In the genomic region with DNA sequence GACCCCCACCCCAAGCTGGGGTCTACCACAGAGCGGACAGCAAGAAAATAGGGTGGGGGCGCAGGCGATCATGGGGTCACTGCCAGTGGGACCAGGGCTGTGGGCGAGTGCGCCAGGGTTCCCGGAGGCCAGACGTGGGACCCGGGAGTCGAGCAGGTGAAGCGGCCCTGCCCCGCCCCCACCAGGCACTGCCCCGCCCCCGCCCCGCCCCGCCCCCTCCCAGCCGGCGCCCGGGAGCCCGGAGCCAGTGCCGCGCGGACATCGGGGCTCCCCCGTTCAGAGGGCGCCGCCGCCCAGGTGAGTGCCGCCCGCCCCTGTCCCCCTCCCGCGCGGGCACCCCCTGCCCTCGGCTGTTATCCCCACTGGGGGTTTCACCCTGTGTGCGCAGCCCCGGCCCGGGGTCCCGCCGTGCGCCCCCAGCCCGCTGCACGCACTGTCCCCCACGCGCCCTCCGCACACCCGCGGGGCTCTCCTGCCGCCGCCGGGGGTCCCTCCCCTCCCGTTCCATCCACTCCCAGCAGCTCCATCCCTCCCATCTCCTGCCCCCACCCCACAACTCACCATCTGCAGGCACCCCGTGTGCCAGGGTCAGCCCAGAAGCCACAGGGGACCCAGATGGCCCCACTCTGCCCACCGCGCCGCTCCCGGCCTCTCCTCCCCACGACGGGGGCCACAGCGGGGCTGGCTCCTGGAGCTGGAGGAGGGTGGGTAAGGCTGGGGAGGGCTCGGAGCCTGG, we compare ENCODE assay signal across 31 cellular contexts. TPM values are rescaled to one million over a fixed set of nuclear protein-coding genes. Genes with fewer than 3 reads are reported as not detected.
DNase-seq lines count a peak whose midpoint lies in the region; ATAC-seq, FAIRE-seq and TF ChIP-seq lines count a peak whose summit lies in the region.
"Had no signal": no experiment of that assay in that cellular context is flagged by ENCODE, and none has a peak within 500 bp of the region (broad histone marks: within the 10 kb centered on the region; RNA-seq: fewer than 3 reads in every experiment).

A gene (plus strand): TSS at position 222 of the 736 bp plus-strand sequence. CDS start 6,122 bp downstream, outside the sequence.

- TF ChIP-seq CTCF in HCT116 (IDR thresholded peaks at IDR 0.05 in 2 of 3, conservative IDR thresholded peaks at IDR 0.05 in 1 of 3; ENCODE audit: borderline replicate concordance in 1 of 3, insufficient read depth in 1 of 3, low read depth in 2 of 3, low read length in 2 of 3), result no peak
- no peak for TF ChIP-seq CTCF in K562 (IDR thresholded peaks at IDR 0.05 in 2 of 3, conservative IDR thresholded peaks at IDR 0.05 in 1 of 3; ENCODE audit: insufficient read depth in 2 of 3, low read depth in 1 of 3, low read length in 3 of 3)
- no peak for TF ChIP-seq CTCF in CD14-positive monocyte (IDR thresholded peaks at IDR 0.05)
- no peak for TF ChIP-seq CTCF in tibial nerve (IDR thresholded peaks at IDR 0.05)

- no peak within 1 kb of the TSS for H2AFZ ChIP-seq in HCT116 (ENCODE audit: low read depth, low read length, poor library complexity, severe bottlenecking)
- H2AFZ ChIP-seq in K562 (ENCODE audit: low read depth, low read length), result no peak within 1 kb of the TSS
- H2AFZ ChIP-seq: hepatocyte had no signal

- no peaks in the 10 kb centered on the region for H3K9me2 ChIP-seq in HCT116 (ENCODE audit: insufficient read depth)

- H3K27me3 ChIP-seq in HCT116 (ENCODE audit: insufficient read depth, low read length) (no peaks in the 10 kb centered on the region), K562 (ENCODE audit: control insufficient read depth in 2 of 2, insufficient read depth in 2 of 2, low read length in 2 of 2) (peaks cover 0 to 15% of the 10 kb centered on the region in 2 experiments; a peak in 2 of 5 replicates), iPS-18a (ENCODE audit: control insufficient read depth, insufficient read depth, low read length) (peaks cover 23% of the 10 kb centered on the region), tibial nerve (peaks cover 0 to 94% of the 10 kb centered on the region in 2 donors)

- H3K79me2 ChIP-seq in HCT116 (ENCODE audit: insufficient read depth, low read length) (no peaks in the 10 kb centered on the region), K562 (ENCODE audit: control insufficient read depth, insufficient read depth, low read length) (no peaks in the 10 kb centered on the region)
- H3K79me2 ChIP-seq: hepatocyte had no signal

- DNase-seq in HCT116 (ENCODE audit: low read depth, low spot score) (no peak), K562 (ENCODE audit: extremely low read depth in 1 of 4, low spot score in 3 of 4) (peak in 3 of 4 experiments; percentile 52 to 76 (median 73)), CD14-positive monocyte (ENCODE audit: low spot score) (no peak), tibial nerve (ENCODE audit: low spot score in 2 of 2) (no peak)
- no peak for DNase-seq in stimulated activated CD4-positive, alpha-beta T cell treated with anti-CD3 and anti-CD28 coated beads, Interleukin-4, amount 100 ng/mL, for 4 hours
- DNase-seq: activated naive CD4-positive, alpha-beta T cell treated with Interleukin-2 at 50 U/mL for 16 hours; Caco-2; dermis blood vessel endothelial cell; esophagus squamous epithelium; foreskin melanocyte; Karpas-422; kidney; lower lobe of right lung; natural killer cell; NCI-H1436; NCI-H2081 treated with DMSO at 0.1 percent for 48 hours; SIG-M5; stimulated activated CD4-positive, alpha-beta T cell treated with anti-CD3 and anti-CD28 coated beads, Interleukin-1b, Interleukin-23, amount 100 ng/mL, for 48 hours; T1000 had no signal

- H3K9ac ChIP-seq in ES-I3 (ENCODE audit: low read depth, low read length), result peak within 1 kb of the TSS; percentile 38; the same call in 1 of the 2 replicates
- peak within 1 kb of the TSS; percentile 58 for H3K9ac ChIP-seq in HCT116 (ENCODE audit: low read length)
- no peak within 1 kb of the TSS for H3K9ac ChIP-seq in K562 (ENCODE audit: insufficient read depth in 1 of 2, low read depth in 2 of 2, low read length in 2 of 2)
- H3K9ac ChIP-seq in iPS-18a (ENCODE audit: low read length), result no peak within 1 kb of the TSS
- H3K9ac ChIP-seq: BLaER1 treated with 17β-estradiol and CSF1 and Interleukin-3, amounts not matched to agents 10 nM and 100 nM had no signal

- intact Hi-C loops in HCT116 (cut with micrococcal nuclease), result no loop called here
- intact Hi-C loops in K562 (cut with micrococcal nuclease), result no loop called here
- intact Hi-C loops in CD14-positive monocyte (cut with micrococcal nuclease), result no loop called here

- peaks cover 18 to 66% (median 27%) of the 10 kb centered on the region in 3 donors for H3K27me3 Mint-ChIP-seq in CD14-positive monocyte (ENCODE audit: low read depth in 3 of 3)

- FAIRE-seq in K562 (lab: Jason Lieb, UNC), result no peak
- FAIRE-seq: endometrium, GM12892, H54, kidney had no signal

- no peak for TF ChIP-seq RAD21 in HCT116 (IDR thresholded peaks at IDR 0.05; ENCODE audit: low read depth)
- no peak for TF ChIP-seq RAD21 in K562 (CRISPR knock-in tag; conservative IDR thresholded peaks at IDR 0.05 in 1 of 2, IDR thresholded peaks at IDR 0.05 in 1 of 2)

- no peaks in the 10 kb centered on the region for H3K9me1 ChIP-seq in K562 (ENCODE audit: control insufficient read depth, insufficient read depth, low read length)

- TF ChIP-seq POLR2A in HCT116 (IDR thresholded peaks at IDR 0.05; ENCODE audit: borderline replicate concordance, extremely low read depth, insufficient read depth, insufficient read length) (no peak), K562 (conservative IDR thresholded peaks at IDR 0.05) (no peak), tibial nerve (IDR thresholded peaks at IDR 0.05) (no peak)

- peak within 1 kb of the TSS; percentile 83 for H3K4me2 ChIP-seq in HCT116 (ENCODE audit: low read length)
- H3K4me2 ChIP-seq in K562 (ENCODE audit: insufficient read depth, low read length), result no peak within 1 kb of the TSS
- H3K4me2 ChIP-seq: BLaER1 treated with 17β-estradiol and CSF1 and Interleukin-3, amounts not matched to agents 10 nM and 100 nM; hepatocyte; smooth muscle cell had no signal

- in situ Hi-C loops in K562 (cut with MboI), result no loop called here

- WGBS in K562 (ENCODE audit: insufficient coverage, low coverage, missing lambda C conversion rate), result 7% methylated on average over 12 of the region's 59 CpGs
- WGBS in tibial nerve, 2 donors, result 13 to 14% methylated on average over 16 to 27 of the region's 59 CpGs

- H3K27ac ChIP-seq in HCT116 (ENCODE audit: low read depth, low read length) (peak within 1 kb of the TSS; percentile 19; the same call in 1 of the 2 replicates), K562 (ENCODE audit: extremely low read depth, low read depth, low read length) (no peak within 1 kb of the TSS), iPS-18a (ENCODE audit: low read length) (no peak within 1 kb of the TSS), tibial nerve (no peak within 1 kb of the TSS)
- H3K27ac ChIP-seq: BLaER1 treated with 17β-estradiol and CSF1 and Interleukin-3, amounts not matched to agents 10 nM and 100 nM; esophagus squamous epithelium; hepatocyte; lower lobe of right lung had no signal

- peaks cover 0 to 3% (median 0%) of the 10 kb centered on the region in 7 donors for H3K9me3 Mint-ChIP-seq in CD14-positive monocyte
- H3K9me3 Mint-ChIP-seq: natural killer cell, type B pancreatic cell had no signal

- H3K4me3 ChIP-seq in HCT116 (replicated peaks in 1 of 2; ENCODE audit: low read depth in 1 of 2, low read length in 2 of 2) (peak within 1 kb of the TSS; percentile 41 to 55), K562 (no peak within 1 kb of the TSS), iPS-18a (ENCODE audit: low read length) (peak within 1 kb of the TSS; percentile 43), tibial nerve (no peak within 1 kb of the TSS)
- H3K4me3 ChIP-seq: BLaER1 treated with 17β-estradiol and CSF1 and Interleukin-3, amounts not matched to agents 10 nM and 100 nM; esophagus squamous epithelium; hepatocyte; lower lobe of right lung; smooth muscle cell had no signal

- H3K4me1 Mint-ChIP-seq in CD14-positive monocyte, result no peaks in the 10 kb centered on the region

- H3K4me3 Mint-ChIP-seq in CD14-positive monocyte, result peak within 1 kb of the TSS in 1 of 2 donors; percentile 67
- H3K4me3 Mint-ChIP-seq: natural killer cell, type B pancreatic cell had no signal

- TF ChIP-seq EP300 in K562 (IDR thresholded peaks at IDR 0.05; ENCODE audit: low read length), result no peak
- TF ChIP-seq EP300 in tibial nerve (IDR thresholded peaks at IDR 0.05), result no peak

- RAD21 ChIA-PET in HCT116 (lab: Charles Lee; ENCODE audit: low non-redundant PET in 1 of 2, low total read pairs in 2 of 2, uncharacterized antibody in 2 of 2, unreplicated experiment in 2 of 2), result interaction anchor here in 1 of 2 experiments (1.1 kb wide), 1 partner anchor 19 kb away, joined by 3 read pairs; no protein-coding TSS in a partner anchor

- POLR2A ChIA-PET in HCT116 (lab: Charles Lee), result interaction anchor here (1.6 kb wide), 1 partner anchor 15 kb away, joined by 3 read pairs; no protein-coding TSS in a partner anchor
- POLR2A ChIA-PET in K562 (lab: Yijun Ruan, JAX), result interaction anchor here (0.6 to 0.7 kb wide), 3 partner anchors 132 to 1617 kb away, joined by 3 read pairs; no protein-coding TSS in a partner anchor

- CTCF ChIA-PET in HCT116 (lab: Charles Lee) (interaction anchor here (0.8 kb wide), 1 partner anchor 30 kb away, joined by 3 read pairs; no protein-coding TSS in a partner anchor), K562 (lab: Yijun Ruan, JAX; ENCODE audit: low intra/inter-chr PET ratio) (no interaction called here)

- no peaks in the 10 kb centered on the region for H3K36me3 Mint-ChIP-seq in CD14-positive monocyte
- H3K36me3 Mint-ChIP-seq: natural killer cell, type B pancreatic cell had no signal

- peaks cover 7% of the 10 kb centered on the region; the same call in 1 of the 2 replicates for H3K4me1 ChIP-seq in ES-I3 (ENCODE audit: insufficient read depth, low read length)
- H3K4me1 ChIP-seq in HCT116 (ENCODE audit: control insufficient read depth in 1 of 2, insufficient read depth in 2 of 2, low read length in 2 of 2), result peaks cover 28 to 33% of the 10 kb centered on the region in 2 experiments
- H3K4me1 ChIP-seq in K562 (replicated peaks in 1 of 2; ENCODE audit: control insufficient read depth in 2 of 2, insufficient read depth in 2 of 2, low read length in 2 of 2), result peaks cover 0 to 41% of the 10 kb centered on the region in 2 experiments; a peak in 1 of 5 replicates
- peaks cover 8% of the 10 kb centered on the region for H3K4me1 ChIP-seq in iPS-18a (ENCODE audit: control insufficient read depth, low read depth, low read length)
- H3K4me1 ChIP-seq in tibial nerve, result no peaks in the 10 kb centered on the region
- H3K4me1 ChIP-seq: lower lobe of right lung had no signal

- H3K27ac Mint-ChIP-seq in CD14-positive monocyte, result no peak within 1 kb of the TSS
- H3K27ac Mint-ChIP-seq: natural killer cell, type B pancreatic cell had no signal

- ATAC-seq in HCT116 (peak; percentile 57), K562 (peak; percentile 60; the same call in 2 of the 3 replicates)
- ATAC-seq: lower lobe of right lung, natural killer cell had no signal

- no peaks in the 10 kb centered on the region for H3K36me3 ChIP-seq in ES-I3 (ENCODE audit: insufficient read depth, low read length)
- no peaks in the 10 kb centered on the region for H3K36me3 ChIP-seq in HCT116 (ENCODE audit: control insufficient read depth in 1 of 2, insufficient read depth in 2 of 2, low read length in 2 of 2)
- no peaks in the 10 kb centered on the region for H3K36me3 ChIP-seq in K562 (ENCODE audit: control insufficient read depth, insufficient read depth, low read length)
- H3K36me3 ChIP-seq in iPS-18a (ENCODE audit: control insufficient read depth, low read depth, low read length), result no peaks in the 10 kb centered on the region
- no peaks in the 10 kb centered on the region for H3K36me3 ChIP-seq in tibial nerve
- H3K36me3 ChIP-seq: BLaER1 treated with 17β-estradiol and CSF1 and Interleukin-3, amounts not matched to agents 10 nM and 100 nM; esophagus squamous epithelium; lower lobe of right lung had no signal

- BruUV-seq in HCT116 (replicated peaks; lab: Mats Ljungman, UMichigan), result no TSS peak
- BruUV-seq in K562 (replicated peaks; lab: Mats Ljungman, UMichigan), result no TSS peak

- H4K20me1 ChIP-seq in HCT116 (ENCODE audit: insufficient read depth) (no peaks in the 10 kb centered on the region), K562 (replicated peaks; ENCODE audit: control insufficient read depth, insufficient read depth, low read length) (no peaks in the 10 kb centered on the region; the same call in 1 of the 2 replicates)

- no peaks in the 10 kb centered on the region for H3K9me3 ChIP-seq in ES-I3 (ENCODE audit: control insufficient read depth, insufficient read depth, low read length)
- no peaks in the 10 kb centered on the region for H3K9me3 ChIP-seq in HCT116 (ENCODE audit: control insufficient read depth in 1 of 2, insufficient read depth in 1 of 2, low read depth in 1 of 2, low read length in 2 of 2)
- H3K9me3 ChIP-seq in K562 (replicated peaks; ENCODE audit: control insufficient read depth, insufficient read depth, low read depth, low read length), result no peaks in the 10 kb centered on the region
- no peaks in the 10 kb centered on the region for H3K9me3 ChIP-seq in iPS-18a (ENCODE audit: control insufficient read depth, low read depth, low read length)
- H3K9me3 ChIP-seq in tibial nerve, result no peaks in the 10 kb centered on the region
- H3K9me3 ChIP-seq: BLaER1 treated with 17β-estradiol and CSF1 and Interleukin-3, amounts not matched to agents 10 nM and 100 nM; Caco-2; esophagus squamous epithelium; lower lobe of right lung had no signal

RNA-seq across cellular contexts. Expression of the gene that starts here (rescaled TPM):
- total RNA-seq in HCT116 (2021; ENCODE audit: unreplicated experiment), result 7.2 TPM
- polyA plus RNA-seq in HCT116 (2012), result 6.1 and 6.2 TPM in 2 replicates
- total RNA-seq in K562 (2011; cell fraction: chromatin; rRNA removed; ENCODE audit: low replicate concordance), result not detected in 2 replicates
- total RNA-seq in K562 (2011; cell fraction: nucleolus; rRNA removed), result not detected in 2 replicates
- total RNA-seq in K562 (2011; cell fraction: nucleoplasm; rRNA removed), result not detected in 2 replicates
- not detected in 2 replicates for total RNA-seq in K562 (2014; rRNA removed)
- not detected in 2 replicates for total RNA-seq in K562 (2014; rRNA removed; fragmentation: Illumina TruSeq; extraction: Trizol)
- total RNA-seq in K562 (2015; rRNA removed; fragmentation: Illumina TruSeq; extraction: Trizol), result not detected in 2 replicates
- total RNA-seq in K562 (2021), result not detected in 2 replicates
- polyA plus RNA-seq in K562 (2011; rRNA removed), result not detected in 2 replicates
- polyA plus RNA-seq in K562 (2011; cell fraction: cytosol; rRNA removed), result not detected in 2 replicates
- polyA plus RNA-seq in K562 (2011; cell fraction: nucleus; rRNA removed), result not detected in 2 replicates
- polyA plus RNA-seq in K562 (2012), result not detected in 2 replicates
- polyA plus RNA-seq in K562 (2014; fragmentation: Illumina TruSeq; extraction: Trizol), result not detected in 2 replicates
- not detected for polyA plus RNA-seq in K562 (2014; fragmentation: Nextera tagmentation; extraction: Ambion mirVana)
- not detected in 2 replicates for polyA plus RNA-seq in K562 (2014; rRNA removed)
- not detected in 2 replicates for polyA minus RNA-seq in K562 (2011; rRNA and poly(A)+ RNA removed)
- polyA minus RNA-seq in K562 (2011; cell fraction: cytosol; rRNA and poly(A)+ RNA removed), result not detected in 2 replicates
- not detected in 2 replicates for polyA minus RNA-seq in K562 (2011; cell fraction: nucleus; rRNA and poly(A)+ RNA removed)
- polyA plus RNA-seq in CD14-positive monocyte, result not detected
- not detected for total RNA-seq in tibial nerve
- total RNA-seq: esophagus squamous epithelium, HT1080, lower lobe of right lung, natural killer cell, osteocyte, smooth muscle cell, subcutaneous adipose tissue had no signal
- polyA plus RNA-seq: smooth muscle cell had no signal

Comparison
In these comparisons a context has a peak if more than half of its experiments do, and no peak if none do; other contexts are left out.
1. Peak in DNase-seq and ATAC-seq in K562; RNA of the gene not detected or under 1 TPM.
2. H3K9ac ChIP-seq: peak in ES-I3 (single experiment) and HCT116 (single experiment); none in K562 (0 of 2) and iPS-18a (single experiment).
3. H3K4me3 ChIP-seq: peak in HCT116 (2 of 2) and iPS-18a (single experiment); none in K562 (single experiment) and tibial nerve (0 of 4).